14 cellular contexts compared by ENCODE assay signal in the genomic region with DNA sequence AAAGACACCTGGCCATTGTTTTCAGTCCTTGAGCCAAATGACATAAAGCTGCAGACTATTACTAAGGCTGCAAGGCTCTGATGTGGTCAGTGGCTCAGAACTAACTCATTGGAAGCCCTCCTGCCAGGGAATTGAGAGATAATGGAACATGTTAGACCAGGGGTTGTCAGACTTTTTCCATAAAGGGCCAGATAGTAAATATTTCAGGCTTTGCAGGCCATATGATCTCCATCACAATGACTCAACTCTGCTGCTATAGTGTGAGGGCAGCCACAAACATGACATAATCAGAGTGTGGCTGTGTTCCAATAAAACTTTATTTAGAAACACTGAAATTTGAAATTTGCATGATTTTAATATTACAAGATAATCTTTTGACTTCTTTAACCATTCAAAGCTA.
DNase-seq lines count a peak whose midpoint lies in the region; ATAC-seq and TF ChIP-seq lines count a peak whose summit lies in the region.
"Had no signal": no experiment of that assay in that cellular context is flagged by ENCODE, and none has a peak within 500 bp of the region (broad histone marks: within the 10 kb centered on the region; RNA-seq: fewer than 3 reads in every experiment).

No MANE protein-coding gene starts in this region.

- H3K4me3 ChIP-seq in MG63 = no peak overlapping the region
- no peak overlapping the region for H3K4me3 ChIP-seq in astrocyte of the spinal cord (ENCODE audit: low read depth, low read length)
- H3K4me3 ChIP-seq in A673 (ENCODE audit: low read depth, low read length, poor library complexity, severe bottlenecking) = no peak overlapping the region
- H3K4me3 ChIP-seq in BE2C (ENCODE audit: low read depth, low read length) = no peak overlapping the region
- H3K4me3 ChIP-seq: neural progenitor cell had no signal

- H3K4me1 Mint-ChIP-seq in T-helper 17 cell = no peaks in the 10 kb centered on the region
- no peaks in the 10 kb centered on the region for H3K4me1 Mint-ChIP-seq in T-helper 2 cell treated with Interferon-gamma antibody and Interleukin-4, amounts not matched to agents 5 μg/mL and 100 μg/mL, for 36 hours (ENCODE audit: low read depth)

- peaks cover 26% of the 10 kb centered on the region for H3K9me3 Mint-ChIP-seq in T-helper 2 cell treated with Interferon-gamma antibody and Interleukin-4, amounts not matched to agents 5 μg/mL and 100 μg/mL, for 36 hours

- H3K9me3 ChIP-seq in MG63 (peaks cover 6% of the 10 kb centered on the region; the same call in 1 of the 2 replicates), T-helper 17 cell (ENCODE audit: control insufficient read depth, low read length, poor library complexity, severe bottlenecking) (no peaks in the 10 kb centered on the region), A673 (ENCODE audit: low read depth, low read length, poor library complexity, severe bottlenecking) (peaks cover 17% of the 10 kb centered on the region), BE2C (peaks cover 8% of the 10 kb centered on the region; the same call in 1 of the 2 replicates)

- no peak overlapping the region for H3K4me3 Mint-ChIP-seq in T-helper 17 cell
- H3K4me3 Mint-ChIP-seq in T-helper 2 cell treated with Interferon-gamma antibody and Interleukin-4, amounts not matched to agents 5 μg/mL and 100 μg/mL, for 36 hours = no peak overlapping the region
- H3K4me3 Mint-ChIP-seq: neural progenitor cell had no signal

- H3K27me3 ChIP-seq in MG63 (no peaks in the 10 kb centered on the region), A673 (replicated peaks; ENCODE audit: insufficient read depth, low read depth, low read length, poor library complexity) (no peaks in the 10 kb centered on the region), BE2C (no peaks in the 10 kb centered on the region)
- H3K27me3 ChIP-seq: neural progenitor cell had no signal

- no TSS peak for BruUV-seq in A673 (replicated peaks; lab: Mats Ljungman, UMichigan)

- CTCF ChIA-PET in A673 (lab: Charles Lee) = no interaction called here

- no peak overlapping the region for H3K27ac Mint-ChIP-seq in T-helper 17 cell
- no peak overlapping the region for H3K27ac Mint-ChIP-seq in T-helper 2 cell treated with Interferon-gamma antibody and Interleukin-4, amounts not matched to agents 5 μg/mL and 100 μg/mL, for 36 hours
- H3K27ac Mint-ChIP-seq: neural progenitor cell had no signal

- POLR2A ChIA-PET in A673 (lab: Charles Lee; ENCODE audit: low non-redundant PET) = interaction anchor here (0.6 kb wide), 1 partner anchor 34 kb away, joined by 3 read pairs; no protein-coding TSS in a partner anchor

- intact Hi-C loops in A673 (cut with micrococcal nuclease; ENCODE audit: unreplicated experiment) = loop anchor here (10.0 kb wide), 1 partner anchor 114 kb away; no protein-coding TSS in a partner anchor

- no peak overlapping the region for H3K27ac ChIP-seq in A673 (ENCODE audit: low read depth, low read length, poor library complexity, severe bottlenecking)
- H3K27ac ChIP-seq: neural progenitor cell had no signal

- TF ChIP-seq CTCF in astrocyte of the spinal cord (IDR thresholded peaks at IDR 0.05; ENCODE audit: low read depth, low read length) (no peak), A673 (conservative IDR thresholded peaks at IDR 0.05; ENCODE audit: low read depth, low read length) (no peak), BE2C (IDR thresholded peaks at IDR 0.05; ENCODE audit: low read depth, low read length) (no peak)

- no peaks in the 10 kb centered on the region for H3K36me3 Mint-ChIP-seq in T-helper 17 cell (ENCODE audit: low read depth)
- peaks cover 5% of the 10 kb centered on the region for H3K36me3 Mint-ChIP-seq in T-helper 2 cell treated with Interferon-gamma antibody and Interleukin-4, amounts not matched to agents 5 μg/mL and 100 μg/mL, for 36 hours (ENCODE audit: low read depth)

- in situ Hi-C loops in astrocyte of the spinal cord (cut with HindIII; ENCODE audit: low sequenced_read_pairs) = no loop called here

- peaks cover 13% of the 10 kb centered on the region for H3K4me1 ChIP-seq in A673 (ENCODE audit: insufficient read depth, low read length, poor library complexity, severe bottlenecking)
- peaks cover 6% of the 10 kb centered on the region; the same call in 1 of the 2 replicates for H3K4me1 ChIP-seq in BE2C
- H3K4me1 ChIP-seq: neural progenitor cell had no signal

- no peaks in the 10 kb centered on the region for H3K27me3 Mint-ChIP-seq in T-helper 17 cell
- H3K27me3 Mint-ChIP-seq in T-helper 2 cell treated with Interferon-gamma antibody and Interleukin-4, amounts not matched to agents 5 μg/mL and 100 μg/mL, for 36 hours (ENCODE audit: low read depth) = no peaks in the 10 kb centered on the region

- DNase-seq in GM04503 (ENCODE audit: low read depth) (peak; percentile 31), MG63 (peak; percentile 75), astrocyte of the spinal cord (ENCODE audit: low read depth, low spot score) (peak; percentile 98), kidney glomerular epithelial cell (lab: John Stamatoyannopoulos, UW) (peak; percentile 15), T-helper 17 cell (no peak), A673 (ENCODE audit: low spot score) (no peak), BE2C (no peak)
- DNase-seq in T-helper 2 cell treated with Interferon-gamma antibody and Interleukin-4, amounts not matched to agents 5 μg/mL and 100 μg/mL, for 36 hours (ENCODE audit: low spot score) = no peak
- DNase-seq: activated naive CD4-positive, alpha-beta T cell; NCI-H1105; NCI-H524 treated with DMSO at 0.1 percent for 48 hours; SHP77; small intestine had no signal

- no peak for ATAC-seq in T-helper 17 cell

- H3K36me3 ChIP-seq in MG63 (no peaks in the 10 kb centered on the region), A673 (ENCODE audit: insufficient read depth, low read length, poor library complexity, severe bottlenecking) (no peaks in the 10 kb centered on the region), BE2C (no peaks in the 10 kb centered on the region)
- H3K36me3 ChIP-seq: neural progenitor cell had no signal

Comparison
In these comparisons a context has a peak if more than half of its experiments do, and no peak if none do; other contexts are left out.
1. DNase-seq: peak in GM04503 (single experiment), MG63 (single experiment), astrocyte of the spinal cord (single experiment) and kidney glomerular epithelial cell (single experiment); none in T-helper 17 cell (0 of 3), A673 (single experiment), BE2C (single experiment) and T-helper 2 cell treated with Interferon-gamma antibody and Interleukin-4, amounts not matched to agents 5 μg/mL and 100 μg/mL, for 36 hours (single experiment).